Comparison of ENCODE assay signal across 25 cellular contexts in the genomic region with DNA sequence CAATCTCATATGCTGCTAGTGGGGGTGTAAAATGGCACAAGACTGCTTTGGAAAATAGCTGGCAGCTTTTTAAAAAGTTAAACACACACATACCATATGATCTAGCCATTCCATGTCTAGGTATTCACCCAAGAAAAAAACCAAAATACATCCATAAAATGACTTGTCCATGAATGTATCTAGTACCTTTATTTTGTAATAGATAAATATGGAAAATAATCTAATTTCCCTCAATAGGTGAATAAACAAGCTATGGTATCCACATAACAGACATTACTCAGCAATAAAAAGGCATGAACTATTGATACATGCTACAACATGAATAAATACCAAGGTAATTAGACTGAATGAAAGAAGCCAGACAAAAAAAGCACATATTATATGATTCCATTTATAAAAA. TPM values are rescaled to one million over a fixed set of nuclear protein-coding genes. Genes with fewer than 3 reads are reported as not detected.
DNase-seq lines count a peak whose midpoint lies in the region; ATAC-seq and TF ChIP-seq lines count a peak whose summit lies in the region.
"Had no signal": no experiment of that assay in that cellular context is flagged by ENCODE, and none has a peak within 500 bp of the region (broad histone marks: within the 10 kb centered on the region; RNA-seq: fewer than 3 reads in every experiment).

No MANE protein-coding gene starts in this region.

- peak overlapping the region; percentile 39 for H3K4me2 ChIP-seq in mammary epithelial cell (ENCODE audit: insufficient read depth, low read depth, low read length)

- no peak for TF ChIP-seq POLR2A in esophagus squamous epithelium (IDR thresholded peaks at IDR 0.05)

- no TSS peak for BruUV-seq in mammary epithelial cell (replicated peaks; lab: Mats Ljungman, UMichigan)

- no peaks in the 10 kb centered on the region for H4K20me1 ChIP-seq in mammary epithelial cell (ENCODE audit: insufficient read depth, low read length)

- no peak overlapping the region for H3K4me3 ChIP-seq in SK-N-MC
- no peak overlapping the region for H3K4me3 ChIP-seq in mammary epithelial cell (replicated peaks in 1 of 3; ENCODE audit: insufficient read depth in 1 of 3, low read depth in 2 of 3, low read length in 3 of 3)
- H3K4me3 ChIP-seq in esophagus squamous epithelium: no peak overlapping the region
- H3K4me3 ChIP-seq: MG63, SJSA1 had no signal

- ATAC-seq in HG02642 (IDR thresholded peaks at IDR 0.05; ENCODE audit: poor library complexity, unreplicated experiment) (no peak), GM18861 (IDR thresholded peaks at IDR 0.05; ENCODE audit: unreplicated experiment) (no peak)
- ATAC-seq: HepG2, PC-3 had no signal

- peaks cover 3% of the 10 kb centered on the region for H3K79me2 ChIP-seq in mammary epithelial cell (ENCODE audit: insufficient read depth, low read length)

- H3K36me3 ChIP-seq in SK-N-MC (ENCODE audit: insufficient read depth, low read length) (peaks cover 67% of the 10 kb centered on the region), mammary epithelial cell (ENCODE audit: insufficient read depth, low read length) (no peaks in the 10 kb centered on the region), esophagus squamous epithelium (peaks cover 0 to 69% (median 5%) of the 10 kb centered on the region in 3 donors)
- H3K36me3 ChIP-seq: BE2C had no signal

- H3K27ac ChIP-seq in SK-N-MC (peak overlapping the region; percentile 40; the same call in 1 of the 2 replicates), mammary epithelial cell (ENCODE audit: insufficient read depth, low read depth, low read length) (peak overlapping the region; percentile 94), esophagus squamous epithelium (peak overlapping the region in 3 of 4 donors; percentile 28 to 66 (median 45))
- H3K27ac ChIP-seq: SJSA1 had no signal

- H3K27me3 ChIP-seq in mammary epithelial cell (ENCODE audit: insufficient read depth, low read length) (no peaks in the 10 kb centered on the region), esophagus squamous epithelium (no peaks in the 10 kb centered on the region)
- H3K27me3 ChIP-seq: BE2C, MG63, SJSA1 had no signal

- dilution Hi-C loops in mammary epithelial cell (cut with HindIII; ENCODE audit: low sequenced_read_pairs): no loop called here

- DNase-seq in SK-N-MC (ENCODE audit: low read depth, low spot score): no peak
- DNase-seq in mammary epithelial cell: peak; percentile 72
- DNase-seq in esophagus squamous epithelium (lab: John Stamatoyannopoulos, UW): no peak
- no peak for DNase-seq in HT-29 (ENCODE audit: low spot score)
- DNase-seq in stimulated activated CD4-positive, alpha-beta T cell treated with anti-CD3 and anti-CD28 coated beads, Interleukin-4, amount 100 ng/mL, for 4 hours: no peak
- DNase-seq: BE2C; Calu3; CD8-positive, alpha-beta memory T cell; DMS79 treated with DMSO at 0.1 percent for 48 hours; GF-D8; KBM-7; MG63; NCI-H2029; NCI-H446 treated with DMSO at 0.1 percent for 48 hours; NCI-H526; NCI-H82; NK-92 treated with Interleukin-12 subunit alpha and Interleukin-12 subunit beta, amount 100 ng/mL, for 24 hours; PC-3; Right ventricle myocardium superior had no signal

- TF ChIP-seq CTCF in mammary epithelial cell (conservative IDR thresholded peaks at IDR 0.05 in 1 of 2, IDR thresholded peaks at IDR 0.05 in 1 of 2; ENCODE audit: extremely low read depth in 1 of 2, insufficient read depth in 1 of 2, low read depth in 1 of 2, low read length in 2 of 2) (no peak), esophagus squamous epithelium (IDR thresholded peaks at IDR 0.05) (no peak)

- H2AFZ ChIP-seq in mammary epithelial cell (ENCODE audit: low read depth, low read length): no peak overlapping the region

- intact Hi-C loops in mammary epithelial cell (cut with micrococcal nuclease): loop anchor here (1.0 to 2.0 kb wide), 3 partner anchors 29 to 217 kb away; no protein-coding TSS in a partner anchor
- intact Hi-C loops in esophagus squamous epithelium (cut with DNase I): no loop called here

- CTCF ChIA-PET in mammary epithelial cell (lab: Charles Lee; ENCODE audit: low non-redundant PET): interaction anchor here (0.5 to 0.7 kb wide), 3 partner anchors 22 to 208 kb away, joined by 3 to 5 read pairs (median 3); a partner anchor contains a TSS

- in situ Hi-C loops in mammary epithelial cell (cut with MboI; ENCODE audit: low sequenced_read_pairs in 2 of 2): loop anchor here in 1 of 2 donors (10.0 kb wide), 1 partner anchor 217 kb away; no protein-coding TSS in a partner anchor

- H3K4me1 ChIP-seq in mammary epithelial cell (ENCODE audit: insufficient read depth, low read length) (peaks cover 23% of the 10 kb centered on the region), esophagus squamous epithelium (peaks cover 6 to 48% (median 9%) of the 10 kb centered on the region in 3 donors)
- H3K4me1 ChIP-seq: BE2C had no signal

- no peak overlapping the region for H3K9ac ChIP-seq in SK-N-MC (ENCODE audit: insufficient read length)
- no peak overlapping the region for H3K9ac ChIP-seq in mammary epithelial cell (ENCODE audit: insufficient read depth, low read length)

- H3K9me3 ChIP-seq in SK-N-MC (ENCODE audit: low read depth, low read length) (no peaks in the 10 kb centered on the region), mammary epithelial cell (replicated peaks; ENCODE audit: insufficient read depth, low read length) (no peaks in the 10 kb centered on the region), esophagus squamous epithelium (no peaks in the 10 kb centered on the region)
- H3K9me3 ChIP-seq: BE2C, MG63, SJSA1 had no signal

RNA-seq across cellular contexts. Expression of a gene that starts 22.9 kb away (rescaled TPM):
- total RNA-seq in mammary epithelial cell: 10 to 100 TPM; 45.7 to 58.2 TPM
- polyA plus RNA-seq in mammary epithelial cell: 16.2 TPM
- 9.1 TPM for polyA minus RNA-seq in mammary epithelial cell
- total RNA-seq in esophagus squamous epithelium: 10 to 100 TPM; 51.7 to 88.4 (median 56.9) TPM
- 10.1 and 11.7 TPM in 2 replicates for total RNA-seq in HT-29 (2014; rRNA removed; shearing (Covaris generic))

RNA-seq across cellular contexts. Expression of a gene that starts 50.3 kb away (rescaled TPM):
- total RNA-seq in mammary epithelial cell: not detected
- polyA plus RNA-seq in mammary epithelial cell: not detected
- polyA minus RNA-seq in mammary epithelial cell: not detected
- 10 to 100 TPM in 2 of 4 donors, 1 to 10 TPM in 1, under 1 TPM in 1; 0.42 to 66.8 (median 21.6) TPM for total RNA-seq in esophagus squamous epithelium
- not detected in 2 replicates for total RNA-seq in HT-29 (2014; rRNA removed; shearing (Covaris generic))
- total RNA-seq: Calu3; CD8-positive, alpha-beta memory T cell; HT1080; LHCN-M2; PC-3; SJSA1 had no signal
- polyA plus RNA-seq: CD8-positive, alpha-beta memory T cell had no signal

Comparison
In these comparisons a context has a peak if more than half of its experiments do, and no peak if none do; other contexts are left out.
1. H3K27ac ChIP-seq: peak in every context shown above with its lines; median percentile 94 in mammary epithelial cell; 45 in esophagus squamous epithelium; 40 in SK-N-MC.